Comparison of ENCODE assay signal across 15 cellular contexts in the genomic region with DNA sequence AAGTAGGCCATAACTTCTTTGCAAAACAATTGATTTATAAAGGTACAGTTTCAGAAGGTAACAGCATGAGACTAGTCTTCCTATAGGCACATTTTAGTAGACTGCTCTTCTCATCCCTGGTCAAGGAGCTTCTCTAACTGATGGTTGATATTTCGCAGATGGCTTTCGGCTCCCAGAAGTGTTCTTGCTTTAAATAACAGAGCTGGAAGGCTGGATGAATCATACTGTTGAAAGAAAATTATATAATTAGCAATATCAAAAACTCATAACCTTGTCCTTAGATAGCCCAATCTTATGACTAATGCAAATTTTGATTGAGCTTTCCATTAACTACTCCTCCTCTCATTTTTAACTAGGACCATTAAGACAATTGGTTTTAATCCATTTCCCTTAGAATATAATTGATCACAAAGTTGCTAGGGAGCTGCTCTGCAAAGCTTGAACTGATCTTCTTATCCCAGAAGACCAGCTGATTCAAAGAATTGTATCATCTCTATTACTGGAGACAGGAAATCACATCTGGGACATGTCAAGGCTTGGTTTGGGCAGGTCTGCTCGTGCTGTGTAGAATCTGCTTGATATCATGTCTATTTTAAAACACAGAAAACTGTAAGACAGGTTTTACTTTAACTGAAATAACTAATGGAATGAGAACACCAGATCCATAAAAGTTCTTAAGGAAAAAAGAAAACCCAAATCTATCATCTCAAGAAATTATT. TPM values are rescaled to one million over a fixed set of nuclear protein-coding genes. Genes with fewer than 3 reads are reported as not detected.
DNase-seq lines count a peak whose midpoint lies in the region; ATAC-seq and TF ChIP-seq lines count a peak whose summit lies in the region.
"Had no signal": no experiment of that assay in that cellular context is flagged by ENCODE, and none has a peak within 500 bp of the region (broad histone marks: within the 10 kb centered on the region; RNA-seq: fewer than 3 reads in every experiment).

No MANE protein-coding gene starts in this region.

- H3K4me3 ChIP-seq in KMS-11 (IDR thresholded peaks at IDR 0.05; ENCODE audit: insufficient read depth, low read depth, low read length), result no peak overlapping the region
- H3K4me3 ChIP-seq in trophoblast cell (ENCODE audit: low read depth, low read length), result no peak overlapping the region
- H3K4me3 ChIP-seq: tibial artery had no signal

- no peak overlapping the region for H4K91ac ChIP-seq in trophoblast cell (ENCODE audit: low read depth, low read length)

- DNase-seq in foreskin keratinocyte, result peak; percentile 76 to 91
- DNase-seq in nephron progenitor cell, result no peak
- DNase-seq in trophoblast cell, result no peak
- no peak for DNase-seq in type B pancreatic cell (ENCODE audit: extremely low spot score, unreplicated experiment)
- DNase-seq in GM10266 (ENCODE audit: extremely low spot score), result no peak
- DNase-seq: activated naive CD8-positive, alpha-beta T cell treated with anti-CD3 and anti-CD28 coated beads, Interleukin-2, amount 50 U/mL, for 24 hours; brain microvascular endothelial cell; Calu3; glutamatergic neuron; NCI-H69; tibial artery had no signal

- no peak overlapping the region for H4K12ac ChIP-seq in trophoblast cell (ENCODE audit: low read depth, low read length)

- peaks cover 71% of the 10 kb centered on the region for H3K36me3 Mint-ChIP-seq in activated T-helper 17 cell treated with anti-CD3 and anti-CD28 coated beads, Interleukin-2, amount 50 U/mL, for 72 hours (ENCODE audit: low read depth)
- H3K36me3 Mint-ChIP-seq in nephron progenitor cell (ENCODE audit: low read depth), result peaks cover 57% of the 10 kb centered on the region
- peaks cover 43% of the 10 kb centered on the region for H3K36me3 Mint-ChIP-seq in type B pancreatic cell

- H3K79me1 ChIP-seq in trophoblast cell (ENCODE audit: low read length), result no peaks in the 10 kb centered on the region

- H3K4ac ChIP-seq in trophoblast cell (ENCODE audit: low read depth, low read length), result no peak overlapping the region

- H3K27me3 Mint-ChIP-seq in activated T-helper 17 cell treated with anti-CD3 and anti-CD28 coated beads, Interleukin-2, amount 50 U/mL, for 72 hours, result no peaks in the 10 kb centered on the region
- no peaks in the 10 kb centered on the region for H3K27me3 Mint-ChIP-seq in nephron progenitor cell (ENCODE audit: low read depth, poor library complexity)
- H3K27me3 Mint-ChIP-seq in type B pancreatic cell, result no peaks in the 10 kb centered on the region
- H3K27me3 Mint-ChIP-seq: activated naive CD8-positive, alpha-beta T cell treated with anti-CD3 and anti-CD28 coated beads, Interleukin-2, amount 50 U/mL, for 24 hours; B cell; stimulated activated memory B cell treated with anti-CD40 and anti-IgM and Interleukin-4, amounts not matched to agents 10 μg/mL and 1 μg/mL and 100 μg/mL, for 72 hours had no signal

- no peak overlapping the region for H4K8ac ChIP-seq in trophoblast cell (ENCODE audit: low read depth, low read length)

- H3K14ac ChIP-seq in trophoblast cell (ENCODE audit: low read length), result no peak overlapping the region

- no peak overlapping the region for H2AFZ ChIP-seq in KMS-11 (ENCODE audit: low read depth)
- H2AFZ ChIP-seq in trophoblast cell (ENCODE audit: insufficient read depth, low read length, poor library complexity), result no peak overlapping the region

- H3K4me2 ChIP-seq in KMS-11 (peak overlapping the region; percentile 83), trophoblast cell (ENCODE audit: low read length) (no peak overlapping the region)

- no peak for ATAC-seq in activated T-helper 17 cell treated with anti-CD3 and anti-CD28 coated beads, Interleukin-2, amount 50 U/mL, for 72 hours (replicated peaks)
- peak; percentile 95 for ATAC-seq in foreskin keratinocyte
- ATAC-seq: activated naive CD8-positive, alpha-beta T cell treated with anti-CD3 and anti-CD28 coated beads, Interleukin-2, amount 50 U/mL, for 24 hours; stimulated activated memory B cell treated with anti-CD40 and anti-IgM and Interleukin-4, amounts not matched to agents 10 μg/mL and 1 μg/mL and 100 μg/mL, for 72 hours had no signal

- H2AK5ac ChIP-seq in trophoblast cell (ENCODE audit: low read length), result no peak overlapping the region

- no peak overlapping the region for H2BK5ac ChIP-seq in trophoblast cell (ENCODE audit: low read depth, low read length, poor library complexity)

- no peak overlapping the region for H3K18ac ChIP-seq in trophoblast cell (ENCODE audit: low read length)

- TF ChIP-seq CTCF in KMS-11 (conservative IDR thresholded peaks at IDR 0.05; ENCODE audit: low read depth, low read length) (no peak), foreskin keratinocyte (conservative IDR thresholded peaks at IDR 0.05) (no peak), nephron progenitor cell (IDR thresholded peaks at IDR 0.05) (no peak), type B pancreatic cell (conservative IDR thresholded peaks at IDR 0.05) (no peak), GM10266 (IDR thresholded peaks at IDR 0.05; ENCODE audit: control insufficient read depth, insufficient read depth, low read depth, missing control alignments) (no peak)

- H2BK120ac ChIP-seq in trophoblast cell (ENCODE audit: insufficient read depth, low read length, poor library complexity), result no peak overlapping the region

- H3K4me3 Mint-ChIP-seq in activated T-helper 17 cell treated with anti-CD3 and anti-CD28 coated beads, Interleukin-2, amount 50 U/mL, for 72 hours, result no peak overlapping the region
- no peak overlapping the region for H3K4me3 Mint-ChIP-seq in nephron progenitor cell
- H3K4me3 Mint-ChIP-seq in type B pancreatic cell, result no peak overlapping the region
- H3K4me3 Mint-ChIP-seq: activated naive CD8-positive, alpha-beta T cell treated with anti-CD3 and anti-CD28 coated beads, Interleukin-2, amount 50 U/mL, for 24 hours; B cell; stimulated activated memory B cell treated with anti-CD40 and anti-IgM and Interleukin-4, amounts not matched to agents 10 μg/mL and 1 μg/mL and 100 μg/mL, for 72 hours had no signal

- H3K36me3 ChIP-seq in KMS-11 (ENCODE audit: insufficient read depth), result peaks cover 5% of the 10 kb centered on the region; the same call in 1 of the 2 replicates
- H3K36me3 ChIP-seq in trophoblast cell (ENCODE audit: control insufficient read depth in 1 of 2, insufficient read depth in 2 of 2, low read length in 2 of 2), result peaks cover 4 to 11% of the 10 kb centered on the region in 2 experiments

- H3K27ac Mint-ChIP-seq in activated T-helper 17 cell treated with anti-CD3 and anti-CD28 coated beads, Interleukin-2, amount 50 U/mL, for 72 hours, result peak overlapping the region; percentile 28
- H3K27ac Mint-ChIP-seq in nephron progenitor cell (peak overlapping the region; percentile 68), type B pancreatic cell (no peak overlapping the region)
- H3K27ac Mint-ChIP-seq: activated naive CD8-positive, alpha-beta T cell treated with anti-CD3 and anti-CD28 coated beads, Interleukin-2, amount 50 U/mL, for 24 hours; B cell; stimulated activated memory B cell treated with anti-CD40 and anti-IgM and Interleukin-4, amounts not matched to agents 10 μg/mL and 1 μg/mL and 100 μg/mL, for 72 hours had no signal

- no peaks in the 10 kb centered on the region for H3K9me3 ChIP-seq in trophoblast cell (ENCODE audit: insufficient read depth, low read depth, low read length)
- H3K9me3 ChIP-seq: tibial artery had no signal

- H3K27ac ChIP-seq in KMS-11 (peak overlapping the region; percentile 82; the same call in 1 of the 2 replicates), foreskin keratinocyte (peak overlapping the region; percentile 3), trophoblast cell (ENCODE audit: low read depth, low read length) (no peak overlapping the region)
- H3K27ac ChIP-seq: brain microvascular endothelial cell, tibial artery had no signal

- H3K4me1 ChIP-seq in KMS-11 (ENCODE audit: low read depth, poor library complexity, severe bottlenecking), result peaks cover 55% of the 10 kb centered on the region
- H3K4me1 ChIP-seq in foreskin keratinocyte, result peaks cover 18% of the 10 kb centered on the region
- peaks cover 0 to 2% of the 10 kb centered on the region in 2 experiments for H3K4me1 ChIP-seq in trophoblast cell (ENCODE audit: control insufficient read depth in 1 of 2, insufficient read depth in 2 of 2, low read length in 2 of 2)

- no peaks in the 10 kb centered on the region for H4K20me1 ChIP-seq in KMS-11 (ENCODE audit: insufficient read depth)

- H3K23ac ChIP-seq in trophoblast cell (ENCODE audit: low read length), result no peak overlapping the region

- H3K9me3 Mint-ChIP-seq in activated T-helper 17 cell treated with anti-CD3 and anti-CD28 coated beads, Interleukin-2, amount 50 U/mL, for 72 hours, result no peaks in the 10 kb centered on the region
- no peaks in the 10 kb centered on the region for H3K9me3 Mint-ChIP-seq in nephron progenitor cell
- H3K9me3 Mint-ChIP-seq in type B pancreatic cell, result no peaks in the 10 kb centered on the region
- H3K9me3 Mint-ChIP-seq: activated naive CD8-positive, alpha-beta T cell treated with anti-CD3 and anti-CD28 coated beads, Interleukin-2, amount 50 U/mL, for 24 hours; stimulated activated memory B cell treated with anti-CD40 and anti-IgM and Interleukin-4, amounts not matched to agents 10 μg/mL and 1 μg/mL and 100 μg/mL, for 72 hours had no signal

- no peak overlapping the region for H2BK12ac ChIP-seq in trophoblast cell (ENCODE audit: low read length)

- no CpG with 5 or more reads among the region's 3 CpGs for WGBS in trophoblast cell (ENCODE audit: extremely low coverage, insufficient coverage, insufficient read length)

- H3K27me3 ChIP-seq in KMS-11 (ENCODE audit: insufficient read depth, low read depth) (no peaks in the 10 kb centered on the region), foreskin keratinocyte (no peaks in the 10 kb centered on the region), trophoblast cell (ENCODE audit: insufficient read depth, low read length) (no peaks in the 10 kb centered on the region)
- H3K27me3 ChIP-seq: brain microvascular endothelial cell, tibial artery had no signal

- no peak overlapping the region for H3K9ac ChIP-seq in KMS-11
- H3K9ac ChIP-seq in trophoblast cell (ENCODE audit: low read length), result no peak overlapping the region

- no peaks in the 10 kb centered on the region for H3K79me2 ChIP-seq in KMS-11 (ENCODE audit: insufficient read depth, low read depth)
- H3K79me2 ChIP-seq in trophoblast cell (ENCODE audit: control insufficient read depth, insufficient read depth, low read length, poor library complexity), result no peaks in the 10 kb centered on the region

- H3K4me1 Mint-ChIP-seq in activated T-helper 17 cell treated with anti-CD3 and anti-CD28 coated beads, Interleukin-2, amount 50 U/mL, for 72 hours, result no peaks in the 10 kb centered on the region
- no peaks in the 10 kb centered on the region for H3K4me1 Mint-ChIP-seq in nephron progenitor cell
- no peaks in the 10 kb centered on the region for H3K4me1 Mint-ChIP-seq in type B pancreatic cell (ENCODE audit: unreplicated experiment)
- H3K4me1 Mint-ChIP-seq: activated naive CD8-positive, alpha-beta T cell treated with anti-CD3 and anti-CD28 coated beads, Interleukin-2, amount 50 U/mL, for 24 hours; B cell; stimulated activated memory B cell treated with anti-CD40 and anti-IgM and Interleukin-4, amounts not matched to agents 10 μg/mL and 1 μg/mL and 100 μg/mL, for 72 hours had no signal

RNA-seq across cellular contexts. Expression of a gene that starts 38.6 kb away (rescaled TPM):
- 10 to 100 TPM; 48.6 to 66.4 TPM for total RNA-seq in activated T-helper 17 cell treated with anti-CD3 and anti-CD28 coated beads, Interleukin-2, amount 50 U/mL, for 72 hours
- total RNA-seq in foreskin keratinocyte (43.3 and 45.6 TPM in 2 replicates), type B pancreatic cell (ENCODE audit: low replicate concordance) (23.1 and 52.1 TPM in 2 replicates)
- polyA plus RNA-seq in foreskin keratinocyte, result 32.7 and 37.3 TPM in 2 replicates
- 29.0 and 31.5 TPM in 2 replicates for polyA plus RNA-seq in trophoblast cell (2013)

RNA-seq across cellular contexts. Expression of a gene that starts 45.8 kb away (rescaled TPM):
- 10 to 100 TPM; 17.0 to 23.6 TPM for total RNA-seq in activated T-helper 17 cell treated with anti-CD3 and anti-CD28 coated beads, Interleukin-2, amount 50 U/mL, for 72 hours
- 15.9 and 16.9 TPM in 2 replicates for total RNA-seq in foreskin keratinocyte
- polyA plus RNA-seq in foreskin keratinocyte, result 13.2 and 15.3 TPM in 2 replicates
- polyA plus RNA-seq in trophoblast cell (2013), result 6.9 and 7.4 TPM in 2 replicates
- total RNA-seq in type B pancreatic cell (ENCODE audit: low replicate concordance), result 10.7 and 24.6 TPM in 2 replicates

RNA-seq across cellular contexts. Expression of a gene that starts 46.1 kb away (rescaled TPM):
- total RNA-seq in activated T-helper 17 cell treated with anti-CD3 and anti-CD28 coated beads, Interleukin-2, amount 50 U/mL, for 72 hours, result 10 to 100 TPM; 65.2 to 84.9 TPM
- 36.4 and 38.0 TPM in 2 replicates for total RNA-seq in foreskin keratinocyte
- polyA plus RNA-seq in foreskin keratinocyte, result 20.8 and 23.2 TPM in 2 replicates
- polyA plus RNA-seq in trophoblast cell (2013), result 17.1 and 17.5 TPM in 2 replicates
- total RNA-seq in type B pancreatic cell (ENCODE audit: low replicate concordance), result 38.9 and 40.8 TPM in 2 replicates

Comparison
In these comparisons a context has a peak if more than half of its experiments do, and no peak if none do; other contexts are left out.
1. DNase-seq: peak in foreskin keratinocyte (2 of 2); none in nephron progenitor cell (single experiment), trophoblast cell (0 of 2), type B pancreatic cell (single experiment) and GM10266 (single experiment).